14 cellular contexts compared by ENCODE assay signal in genomic region chr12:80892597-80893445, GRCh38. TPM values are rescaled to one million over a fixed set of nuclear protein-coding genes. Genes with fewer than 3 reads are reported as not detected.
DNase-seq lines count a peak whose midpoint lies in the region; ATAC-seq, FAIRE-seq and TF ChIP-seq lines count a peak whose summit lies in the region.
"Had no signal": no experiment of that assay in that cellular context is flagged by ENCODE, and none has a peak within 500 bp of the region (broad histone marks: within the 10 kb centered on the region; RNA-seq: fewer than 3 reads in every experiment).

No MANE protein-coding gene starts in this region.

- TF ChIP-seq RAD21 in GM12878 (IDR thresholded peaks at IDR 0.05; ENCODE audit: insufficient read depth, low read depth, low read length), result no peak

- SMC1A ChIA-PET in GM12878 (lab: Charles Lee; ENCODE audit: uncharacterized antibody, unreplicated experiment), result interaction anchor here (0.6 kb wide), 1 partner anchor 162 kb away, joined by 3 read pairs; no protein-coding TSS in a partner anchor

- POLR2A ChIA-PET in GM12878 (lab: Charles Lee), result no interaction called here

- no peak overlapping the region for H3K4me3 ChIP-seq in GM12878
- H3K4me3 ChIP-seq: A549, cardiac muscle cell, sigmoid colon had no signal

- TF ChIP-seq POLR2A in GM12878 (IDR thresholded peaks at IDR 0.05; ENCODE audit: low read depth, low read length), result no peak

- ATAC-seq in GM18907 (IDR thresholded peaks at IDR 0.05; ENCODE audit: unreplicated experiment) (peak; percentile 76), HG02852 (IDR thresholded peaks at IDR 0.05; ENCODE audit: unreplicated experiment) (peak; percentile 84), GM12878 (peak; percentile 85), HG03460 (IDR thresholded peaks at IDR 0.05; ENCODE audit: unreplicated experiment) (no peak), HG03095 (IDR thresholded peaks at IDR 0.05; ENCODE audit: unreplicated experiment) (no peak)
- ATAC-seq: A549, T-cell had no signal

- H3K36me3 ChIP-seq in GM12878 (ENCODE audit: control insufficient read depth in 2 of 2, insufficient read depth in 2 of 2, low read length in 1 of 2), result no peaks in the 10 kb centered on the region
- H3K36me3 ChIP-seq: cardiac muscle cell, sigmoid colon had no signal

- H3K9me3 ChIP-seq in GM12878 (replicated peaks; ENCODE audit: control insufficient read depth, insufficient read depth, low read length), result no peaks in the 10 kb centered on the region
- H3K9me3 ChIP-seq: A549, sigmoid colon had no signal

- no peaks in the 10 kb centered on the region for H3K27me3 ChIP-seq in GM12878 (replicated peaks in 1 of 2; ENCODE audit: control insufficient read depth in 2 of 2, insufficient read depth in 2 of 2, low read length in 1 of 2)
- H3K27me3 ChIP-seq: cardiac muscle cell, sigmoid colon had no signal

- no peak overlapping the region for H3K27ac ChIP-seq in GM12878 (ENCODE audit: control insufficient read depth, insufficient read depth)
- H3K27ac ChIP-seq: A549, cardiac muscle cell, sigmoid colon had no signal

- RAD21 ChIA-PET in GM12878 (lab: Charles Lee; ENCODE audit: unreplicated experiment), result interaction anchor here (1.0 kb wide), 2 partner anchors 55 to 115 kb away, joined by 3 to 4 read pairs; no protein-coding TSS in a partner anchor

- CTCF ChIA-PET in GM12878 (lab: Yijun Ruan, JAX), result interaction anchor here (0.7 to 1.5 kb wide), 2 partner anchors 54 to 55 kb away, joined by 3 to 4 read pairs; no protein-coding TSS in a partner anchor

- FAIRE-seq in GM12878 (lab: Jason Lieb, UNC), result no peak
- FAIRE-seq: A549 had no signal

- no peaks in the 10 kb centered on the region for H4K20me1 ChIP-seq in GM12878 (ENCODE audit: control insufficient read depth, insufficient read depth)

- DNase-seq in AG08395 (ENCODE audit: low spot score) (peak; percentile 74), GM12878 (ENCODE audit: low read depth, low spot score) (peak; percentile 9), RKO (ENCODE audit: low spot score) (no peak), NCI-H524 (lab: John Stamatoyannopoulos, UW) (no peak)
- DNase-seq: activated CD4-positive, alpha-beta T cell treated with anti-CD3 and anti-CD28 coated beads for 48 hours; NCI-H1930; sigmoid colon; T-cell had no signal

- no peak overlapping the region for H3K9ac ChIP-seq in GM12878 (ENCODE audit: control insufficient read depth, insufficient read depth, low read length)

- H2AFZ ChIP-seq in GM12878 (ENCODE audit: control insufficient read depth, low read depth, low read length), result no peak overlapping the region

- no peak for TF ChIP-seq EP300 in GM12878 (IDR thresholded peaks at IDR 0.05; ENCODE audit: borderline replicate concordance in 1 of 2, control insufficient read depth in 1 of 2, low read depth in 2 of 2, low read length in 2 of 2)

- H3K4me1 ChIP-seq in GM12878 (ENCODE audit: control insufficient read depth, insufficient read depth, low read length), result no peaks in the 10 kb centered on the region
- H3K4me1 ChIP-seq: A549, sigmoid colon had no signal

- in situ Hi-C loops in GM12878 (cut with MboI), result no loop called here

- H3K79me2 ChIP-seq in GM12878 (ENCODE audit: control insufficient read depth, insufficient read depth, low read length), result no peaks in the 10 kb centered on the region

- no peak overlapping the region for H3K4me2 ChIP-seq in GM12878 (ENCODE audit: control insufficient read depth, insufficient read depth)
- H3K4me2 ChIP-seq: A549 had no signal

- intact Hi-C loops in GM12878 (cut with micrococcal nuclease; ENCODE audit: unreplicated experiment), result no loop called here

- WGBS in GM12878 (ENCODE audit: insufficient coverage, insufficient replicate concordance, low lambda C conversion rate, missing lambda C conversion rate), result 12% methylated on average over 7 of the region's 7 CpGs

- BruUV-seq in GM12878 (replicated peaks; lab: Mats Ljungman, UMichigan), result no TSS peak

- no peak for TF ChIP-seq CTCF in GM12878 (IDR thresholded peaks at IDR 0.05 in 2 of 3, conservative IDR thresholded peaks at IDR 0.05 in 1 of 3; ENCODE audit: control insufficient read depth in 2 of 3, extremely low read depth in 1 of 3, insufficient read depth in 1 of 3, low read depth in 3 of 3, low read length in 3 of 3)

TF ChIP-seq in GM12878, 131 proteins besides CTCF, POLR2A, EP300 and RAD21:
- TF ChIP-seq DPF2 (IDR thresholded peaks at IDR 0.05), result peak; percentile 47; the same call in 1 of the 2 replicates
- peak; percentile 43; the same call in 1 of the 2 replicates for TF ChIP-seq IKZF1 (conservative IDR thresholded peaks at IDR 0.05)
- peak; percentile 94 for TF ChIP-seq MTA2 (IDR thresholded peaks at IDR 0.05; ENCODE audit: low read depth)
- TF ChIP-seq TCF12 (IDR thresholded peaks at IDR 0.05; ENCODE audit: low read depth, low read length), result no peak
- 0 out of 2 replicates have a peak, but pooled peaks have one; percentile 22 for TF ChIP-seq RELB (IDR thresholded peaks at IDR 0.05; ENCODE audit: low read depth)
- peak; percentile 67 to 70 for TF ChIP-seq IKZF2 (IDR thresholded peaks at IDR 0.05)
- no peak for TF ChIP-seq ZNF622 (IDR thresholded peaks at IDR 0.05)
- peak; percentile 58 for TF ChIP-seq JUNB (IDR thresholded peaks at IDR 0.05)
- peak; percentile 45; the same call in 1 of the 2 replicates for TF ChIP-seq BACH1 (IDR thresholded peaks at IDR 0.05; ENCODE audit: borderline replicate concordance)
- TF ChIP-seq BCL11A (IDR thresholded peaks at IDR 0.05; ENCODE audit: low read depth, low read length), result peak; percentile 85
- peak; percentile 45 for TF ChIP-seq RUNX3 (IDR thresholded peaks at IDR 0.05; ENCODE audit: low read length)

RNA-seq across cellular contexts. Expression of gene LIN7A, which starts 44.9 kb away (rescaled TPM):
- total RNA-seq in GM12878 (2013; cell fraction: nucleolus; rRNA removed), result 0.06 and 0.17 TPM in 2 replicates
- 0.06 and 0.93 TPM in 2 replicates for total RNA-seq in GM12878 (2014; rRNA removed)
- 0.04 and 0.05 TPM in 2 replicates for total RNA-seq in GM12878 (2014; rRNA removed; fragmentation: Illumina TruSeq; extraction: Trizol)
- total RNA-seq in GM12878 (2021), result 0.08 and 0.35 TPM in 2 replicates
- polyA plus RNA-seq in GM12878 (2011; ENCODE audit: low read depth), result 1.1 TPM
- 0.50 and 1.5 TPM in 2 replicates for polyA plus RNA-seq in GM12878 (2011; rRNA removed)
- 0.27 and 0.69 TPM in 2 replicates for polyA plus RNA-seq in GM12878 (2011; cell fraction: cytosol; rRNA removed)
- polyA plus RNA-seq in GM12878 (2011; cell fraction: nucleus; rRNA removed), result 0.31 and 0.55 TPM in 2 replicates
- 2.2 and 2.3 TPM in 2 replicates for polyA plus RNA-seq in GM12878 (2012)
- 0.16 and 0.26 TPM in 2 replicates for polyA plus RNA-seq in GM12878 (2014; fragmentation: Illumina TruSeq; extraction: Trizol)
- under 1 TPM; 0.44 to 0.71 TPM for polyA plus RNA-seq in GM12878 (2014; fragmentation: Nextera tagmentation; extraction: Ambion mirVana)
- polyA plus RNA-seq in GM12878 (2014; rRNA removed), result 0.11 TPM in 1 of 2 replicates, not detected in the other
- polyA plus RNA-seq in GM12878 (2016; fragmentation: Nextera tagmentation; extraction: Ambion mirVana), result under 1 TPM; 0.35 to 0.93 TPM
- 0.31 and 0.44 TPM in 2 replicates for polyA minus RNA-seq in GM12878 (2011; rRNA and poly(A)+ RNA removed)
- polyA minus RNA-seq in GM12878 (2011; cell fraction: cytosol; rRNA and poly(A)+ RNA removed), result not detected in 2 replicates
- 0.19 and 0.36 TPM in 2 replicates for polyA minus RNA-seq in GM12878 (2011; cell fraction: nucleus; rRNA and poly(A)+ RNA removed)

Comparison
In these comparisons a context has a peak if more than half of its experiments do, and no peak if none do; other contexts are left out.
1. DNase-seq: peak in AG08395 (single experiment) and GM12878 (single experiment); none in RKO (single experiment) and NCI-H524 (0 of 2).
2. ATAC-seq: peak in GM18907 (single experiment), HG02852 (single experiment) and GM12878 (single experiment); none in HG03460 (single experiment) and HG03095 (single experiment).